In genomic region chr2:241350878-241351639, GRCh38 we compare ENCODE assay signal across 1 cellular context.
TF ChIP-seq lines count a peak whose summit lies in the region.

No MANE protein-coding gene starts in this region.

TF ChIP-seq in K562, 482 proteins besides CTCF, POLR2A, EP300 and RAD21:
- no peak for TF ChIP-seq HLTF (IDR thresholded peaks at IDR 0.05)
- no peak for TF ChIP-seq ZNF75A (CRISPR knock-in tag; IDR thresholded peaks at IDR 0.05)
- no peak for TF ChIP-seq BCL6 (CRISPR knock-in tag; IDR thresholded peaks at IDR 0.05)
- no peak for TF ChIP-seq ZNF436 (CRISPR knock-in tag; IDR thresholded peaks at IDR 0.05)
- TF ChIP-seq ILF3 (IDR thresholded peaks at IDR 0.05; ENCODE audit: borderline replicate concordance) = no peak
- no peak for TF ChIP-seq U2AF1 (optimal IDR thresholded peaks at IDR 0.05; ENCODE audit: low read depth, low read length)
- TF ChIP-seq, protein P1, sequence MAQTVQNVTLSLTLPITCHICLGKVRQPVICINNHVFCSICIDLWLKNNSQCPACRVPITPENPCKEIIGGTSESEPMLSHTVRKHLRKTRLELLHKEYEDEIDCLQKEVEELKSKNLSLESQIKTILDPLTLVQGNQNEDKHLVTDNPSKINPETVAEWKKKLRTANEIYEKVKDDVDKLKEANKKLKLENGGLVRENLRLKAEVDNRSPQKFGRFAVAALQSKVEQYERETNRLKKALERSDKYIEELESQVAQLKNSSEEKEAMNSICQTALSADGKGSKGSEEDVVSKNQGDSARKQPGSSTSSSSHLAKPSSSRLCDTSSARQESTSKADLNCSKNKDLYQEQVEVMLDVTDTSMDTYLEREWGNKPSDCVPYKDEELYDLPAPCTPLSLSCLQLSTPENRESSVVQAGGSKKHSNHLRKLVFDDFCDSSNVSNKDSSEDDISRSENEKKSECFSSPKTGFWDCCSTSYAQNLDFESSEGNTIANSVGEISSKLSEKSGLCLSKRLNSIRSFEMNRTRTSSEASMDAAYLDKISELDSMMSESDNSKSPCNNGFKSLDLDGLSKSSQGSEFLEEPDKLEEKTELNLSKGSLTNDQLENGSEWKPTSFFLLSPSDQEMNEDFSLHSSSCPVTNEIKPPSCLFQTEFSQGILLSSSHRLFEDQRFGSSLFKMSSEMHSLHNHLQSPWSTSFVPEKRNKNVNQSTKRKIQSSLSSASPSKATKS (CRISPR knock-in tag; IDR thresholded peaks at IDR 0.05) = no peak
- TF ChIP-seq DMBX1 (CRISPR knock-in tag; IDR thresholded peaks at IDR 0.05; ENCODE audit: borderline replicate concordance) = no peak
- TF ChIP-seq KLF6 (CRISPR knock-in tag; IDR thresholded peaks at IDR 0.05; ENCODE audit: borderline replicate concordance) = no peak
